Comparison of ENCODE assay signal across 1 cellular context in genomic region chr14:50830044-50830931, GRCh38.
TF ChIP-seq lines count a peak whose summit lies in the region.

No MANE protein-coding gene starts in this region.

TF ChIP-seq in HEK293, 187 proteins besides CTCF, POLR2A, EP300 and RAD21 (continued from another document):
- TF ChIP-seq PBX3 (CRISPR knock-in tag; IDR thresholded peaks at IDR 0.05) (0 out of 2 replicates have a peak, but pooled peaks have one; percentile 22), ZNF501 (tag by site-specific recombination; IDR thresholded peaks at IDR 0.05) (no peak), ZNF404 (tag by site-specific recombination; IDR thresholded peaks at IDR 0.05) (no peak), ZBTB8A (tag by site-specific recombination; IDR thresholded peaks at IDR 0.05) (peak; percentile 32; the same call in 1 of the 2 replicates), ZBTB44 (tag by site-specific recombination; IDR thresholded peaks at IDR 0.05) (no peak), ZNF701 (tag by site-specific recombination; IDR thresholded peaks at IDR 0.05) (no peak), ZNF2 (tag by site-specific recombination; IDR thresholded peaks at IDR 0.05) (peak; percentile 86), ZNF37A (tag by site-specific recombination; IDR thresholded peaks at IDR 0.05) (no peak), KLF10 (tag by site-specific recombination; IDR thresholded peaks at IDR 0.05) (no peak), KLF1 (tag by site-specific recombination; IDR thresholded peaks at IDR 0.05) (0 out of 2 replicates have a peak, but pooled peaks have one; percentile 10), ZFP69B (tag by site-specific recombination; IDR thresholded peaks at IDR 0.05) (0 out of 2 replicates have a peak, but pooled peaks have one; percentile 11), SP2 (tag by site-specific recombination; IDR thresholded peaks at IDR 0.05) (peak; percentile 60), ZNF777 (tag by site-specific recombination; IDR thresholded peaks at IDR 0.05; ENCODE audit: borderline replicate concordance) (peak; percentile 55; the same call in 1 of the 2 replicates), ZNF112 (tag by site-specific recombination; IDR thresholded peaks at IDR 0.05) (no peak), WT1 (tag by site-specific recombination; IDR thresholded peaks at IDR 0.05) (0 out of 2 replicates have a peak, but pooled peaks have one; percentile 10), EGR2 (tag by site-specific recombination; IDR thresholded peaks at IDR 0.05; ENCODE audit: low read depth) (peak; percentile 85), ZNF335 (tag by site-specific recombination; conservative IDR thresholded peaks at IDR 0.05) (peak; percentile 66)
- TF ChIP-seq, protein P1, sequence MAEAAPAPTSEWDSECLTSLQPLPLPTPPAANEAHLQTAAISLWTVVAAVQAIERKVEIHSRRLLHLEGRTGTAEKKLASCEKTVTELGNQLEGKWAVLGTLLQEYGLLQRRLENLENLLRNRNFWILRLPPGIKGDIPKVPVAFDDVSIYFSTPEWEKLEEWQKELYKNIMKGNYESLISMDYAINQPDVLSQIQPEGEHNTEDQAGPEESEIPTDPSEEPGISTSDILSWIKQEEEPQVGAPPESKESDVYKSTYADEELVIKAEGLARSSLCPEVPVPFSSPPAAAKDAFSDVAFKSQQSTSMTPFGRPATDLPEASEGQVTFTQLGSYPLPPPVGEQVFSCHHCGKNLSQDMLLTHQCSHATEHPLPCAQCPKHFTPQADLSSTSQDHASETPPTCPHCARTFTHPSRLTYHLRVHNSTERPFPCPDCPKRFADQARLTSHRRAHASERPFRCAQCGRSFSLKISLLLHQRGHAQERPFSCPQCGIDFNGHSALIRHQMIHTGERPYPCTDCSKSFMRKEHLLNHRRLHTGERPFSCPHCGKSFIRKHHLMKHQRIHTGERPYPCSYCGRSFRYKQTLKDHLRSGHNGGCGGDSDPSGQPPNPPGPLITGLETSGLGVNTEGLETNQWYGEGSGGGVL (tag by site-specific recombination; IDR thresholded peaks at IDR 0.05): no peak
- TF ChIP-seq, protein P2, sequence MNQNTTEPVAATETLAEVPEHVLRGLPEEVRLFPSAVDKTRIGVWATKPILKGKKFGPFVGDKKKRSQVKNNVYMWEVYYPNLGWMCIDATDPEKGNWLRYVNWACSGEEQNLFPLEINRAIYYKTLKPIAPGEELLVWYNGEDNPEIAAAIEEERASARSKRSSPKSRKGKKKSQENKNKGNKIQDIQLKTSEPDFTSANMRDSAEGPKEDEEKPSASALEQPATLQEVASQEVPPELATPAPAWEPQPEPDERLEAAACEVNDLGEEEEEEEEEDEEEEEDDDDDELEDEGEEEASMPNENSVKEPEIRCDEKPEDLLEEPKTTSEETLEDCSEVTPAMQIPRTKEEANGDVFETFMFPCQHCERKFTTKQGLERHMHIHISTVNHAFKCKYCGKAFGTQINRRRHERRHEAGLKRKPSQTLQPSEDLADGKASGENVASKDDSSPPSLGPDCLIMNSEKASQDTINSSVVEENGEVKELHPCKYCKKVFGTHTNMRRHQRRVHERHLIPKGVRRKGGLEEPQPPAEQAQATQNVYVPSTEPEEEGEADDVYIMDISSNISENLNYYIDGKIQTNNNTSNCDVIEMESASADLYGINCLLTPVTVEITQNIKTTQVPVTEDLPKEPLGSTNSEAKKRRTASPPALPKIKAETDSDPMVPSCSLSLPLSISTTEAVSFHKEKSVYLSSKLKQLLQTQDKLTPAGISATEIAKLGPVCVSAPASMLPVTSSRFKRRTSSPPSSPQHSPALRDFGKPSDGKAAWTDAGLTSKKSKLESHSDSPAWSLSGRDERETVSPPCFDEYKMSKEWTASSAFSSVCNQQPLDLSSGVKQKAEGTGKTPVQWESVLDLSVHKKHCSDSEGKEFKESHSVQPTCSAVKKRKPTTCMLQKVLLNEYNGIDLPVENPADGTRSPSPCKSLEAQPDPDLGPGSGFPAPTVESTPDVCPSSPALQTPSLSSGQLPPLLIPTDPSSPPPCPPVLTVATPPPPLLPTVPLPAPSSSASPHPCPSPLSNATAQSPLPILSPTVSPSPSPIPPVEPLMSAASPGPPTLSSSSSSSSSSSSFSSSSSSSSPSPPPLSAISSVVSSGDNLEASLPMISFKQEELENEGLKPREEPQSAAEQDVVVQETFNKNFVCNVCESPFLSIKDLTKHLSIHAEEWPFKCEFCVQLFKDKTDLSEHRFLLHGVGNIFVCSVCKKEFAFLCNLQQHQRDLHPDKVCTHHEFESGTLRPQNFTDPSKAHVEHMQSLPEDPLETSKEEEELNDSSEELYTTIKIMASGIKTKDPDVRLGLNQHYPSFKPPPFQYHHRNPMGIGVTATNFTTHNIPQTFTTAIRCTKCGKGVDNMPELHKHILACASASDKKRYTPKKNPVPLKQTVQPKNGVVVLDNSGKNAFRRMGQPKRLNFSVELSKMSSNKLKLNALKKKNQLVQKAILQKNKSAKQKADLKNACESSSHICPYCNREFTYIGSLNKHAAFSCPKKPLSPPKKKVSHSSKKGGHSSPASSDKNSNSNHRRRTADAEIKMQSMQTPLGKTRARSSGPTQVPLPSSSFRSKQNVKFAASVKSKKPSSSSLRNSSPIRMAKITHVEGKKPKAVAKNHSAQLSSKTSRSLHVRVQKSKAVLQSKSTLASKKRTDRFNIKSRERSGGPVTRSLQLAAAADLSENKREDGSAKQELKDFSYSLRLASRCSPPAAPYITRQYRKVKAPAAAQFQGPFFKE (tag by site-specific recombination; IDR thresholded peaks at IDR 0.05; ENCODE audit: borderline replicate concordance): no peak
- TF ChIP-seq, protein P3, sequence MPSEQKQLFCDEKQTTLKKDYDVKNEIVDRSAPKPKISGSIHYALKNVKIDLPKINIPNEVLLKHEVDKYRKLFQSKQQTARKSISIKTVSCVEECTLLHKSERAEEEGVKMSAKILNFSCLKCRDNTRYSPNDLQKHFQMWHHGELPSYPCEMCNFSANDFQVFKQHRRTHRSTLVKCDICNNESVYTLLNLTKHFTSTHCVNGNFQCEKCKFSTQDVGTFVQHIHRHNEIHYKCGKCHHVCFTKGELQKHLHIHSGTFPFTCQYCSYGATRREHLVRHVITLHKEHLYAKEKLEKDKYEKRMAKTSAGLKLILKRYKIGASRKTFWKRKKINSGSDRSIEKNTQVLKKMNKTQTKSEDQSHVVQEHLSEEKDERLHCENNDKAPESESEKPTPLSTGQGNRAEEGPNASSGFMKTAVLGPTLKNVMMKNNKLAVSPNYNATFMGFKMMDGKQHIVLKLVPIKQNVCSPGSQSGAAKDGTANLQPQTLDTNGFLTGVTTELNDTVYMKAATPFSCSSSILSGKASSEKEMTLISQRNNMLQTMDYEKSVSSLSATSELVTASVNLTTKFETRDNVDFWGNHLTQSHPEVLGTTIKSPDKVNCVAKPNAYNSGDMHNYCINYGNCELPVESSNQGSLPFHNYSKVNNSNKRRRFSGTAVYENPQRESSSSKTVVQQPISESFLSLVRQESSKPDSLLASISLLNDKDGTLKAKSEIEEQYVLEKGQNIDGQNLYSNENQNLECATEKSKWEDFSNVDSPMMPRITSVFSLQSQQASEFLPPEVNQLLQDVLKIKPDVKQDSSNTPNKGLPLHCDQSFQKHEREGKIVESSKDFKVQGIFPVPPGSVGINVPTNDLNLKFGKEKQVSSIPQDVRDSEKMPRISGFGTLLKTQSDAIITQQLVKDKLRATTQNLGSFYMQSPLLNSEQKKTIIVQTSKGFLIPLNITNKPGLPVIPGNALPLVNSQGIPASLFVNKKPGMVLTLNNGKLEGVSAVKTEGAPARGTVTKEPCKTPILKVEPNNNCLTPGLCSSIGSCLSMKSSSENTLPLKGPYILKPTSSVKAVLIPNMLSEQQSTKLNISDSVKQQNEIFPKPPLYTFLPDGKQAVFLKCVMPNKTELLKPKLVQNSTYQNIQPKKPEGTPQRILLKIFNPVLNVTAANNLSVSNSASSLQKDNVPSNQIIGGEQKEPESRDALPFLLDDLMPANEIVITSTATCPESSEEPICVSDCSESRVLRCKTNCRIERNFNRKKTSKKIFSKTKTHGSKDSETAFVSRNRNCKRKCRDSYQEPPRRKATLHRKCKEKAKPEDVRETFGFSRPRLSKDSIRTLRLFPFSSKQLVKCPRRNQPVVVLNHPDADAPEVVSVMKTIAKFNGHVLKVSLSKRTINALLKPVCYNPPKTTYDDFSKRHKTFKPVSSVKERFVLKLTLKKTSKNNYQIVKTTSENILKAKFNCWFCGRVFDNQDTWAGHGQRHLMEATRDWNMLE (tag by site-specific recombination; conservative IDR thresholded peaks at IDR 0.05; ENCODE audit: low read depth): no peak
